Comparison of ENCODE assay signal across 1 cellular context in the genomic region with DNA sequence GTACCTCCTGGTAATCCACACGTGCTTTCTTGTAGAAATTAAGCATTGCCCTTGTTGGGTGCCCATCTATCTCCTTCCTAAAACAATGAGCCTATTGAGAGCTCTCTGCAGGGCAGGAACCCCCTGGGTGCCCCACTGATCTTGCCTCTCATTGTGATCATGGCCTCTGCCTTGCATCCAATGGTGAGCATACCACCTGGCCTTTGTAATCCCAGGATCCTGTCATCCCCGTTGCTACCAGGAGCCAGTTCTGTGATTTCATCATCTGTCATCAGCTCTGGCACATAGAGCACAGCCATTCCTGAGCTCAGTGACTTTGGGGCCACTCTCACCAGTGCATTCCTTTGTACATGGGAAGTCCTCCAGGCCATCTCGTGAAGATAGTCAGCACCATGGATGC.
TF ChIP-seq lines count a peak whose summit lies in the region.

No MANE protein-coding gene starts in this region.

TF ChIP-seq in K562, 482 proteins besides CTCF, POLR2A, EP300 and RAD21:
- TF ChIP-seq, protein P1, sequence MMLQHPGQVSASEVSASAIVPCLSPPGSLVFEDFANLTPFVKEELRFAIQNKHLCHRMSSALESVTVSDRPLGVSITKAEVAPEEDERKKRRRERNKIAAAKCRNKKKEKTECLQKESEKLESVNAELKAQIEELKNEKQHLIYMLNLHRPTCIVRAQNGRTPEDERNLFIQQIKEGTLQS (IDR thresholded peaks at IDR 0.05): peak; percentile 25; the same call in 1 of the 2 replicates
- TF ChIP-seq, protein P1 (CRISPR knock-in tag; conservative IDR thresholded peaks at IDR 0.05): no peak
- TF ChIP-seq CEBPG (CRISPR knock-in tag; IDR thresholded peaks at IDR 0.05): 0 out of 2 replicates have a peak, but pooled peaks have one; percentile 14
- no peak for TF ChIP-seq CEBPG (tag; conservative IDR thresholded peaks at IDR 0.05 in 1 of 2, IDR thresholded peaks at IDR 0.05 in 1 of 2)
- TF ChIP-seq TBL1XR1 (IDR thresholded peaks at IDR 0.05; ENCODE audit: low read length in 2 of 2): no peak
